ENCODE assay signal across 11 cellular contexts in genomic region chr19:9436358-9436757, GRCh38. TPM values are rescaled to one million over a fixed set of nuclear protein-coding genes. Genes with fewer than 3 reads are reported as not detected.
DNase-seq lines count a peak whose midpoint lies in the region; ATAC-seq and TF ChIP-seq lines count a peak whose summit lies in the region.
"Had no signal": no experiment of that assay in that cellular context is flagged by ENCODE, and none has a peak within 500 bp of the region (broad histone marks: within the 10 kb centered on the region; RNA-seq: fewer than 3 reads in every experiment).

No MANE protein-coding gene starts in this region.

- peak overlapping the region; percentile 99 for H3K27ac Mint-ChIP-seq in activated naive CD4-positive, alpha-beta T cell treated with anti-CD3 and anti-CD28 coated beads, Interleukin-2, amount 50 U/mL, for 24 hours
- H3K27ac Mint-ChIP-seq in stimulated activated naive B cell treated with anti-CD40 and anti-IgM and Interleukin-4, amounts not matched to agents 10 μg/mL and 1 μg/mL and 100 μg/mL, for 72 hours = peak overlapping the region; percentile 98

- no peak overlapping the region for H2AFZ ChIP-seq in fibroblast of lung (ENCODE audit: low read length)

- H3K4me1 Mint-ChIP-seq in activated naive CD4-positive, alpha-beta T cell treated with anti-CD3 and anti-CD28 coated beads, Interleukin-2, amount 50 U/mL, for 24 hours = peaks cover 41% of the 10 kb centered on the region
- H3K4me1 Mint-ChIP-seq in stimulated activated naive B cell treated with anti-CD40 and anti-IgM and Interleukin-4, amounts not matched to agents 10 μg/mL and 1 μg/mL and 100 μg/mL, for 72 hours = peaks cover 10 to 27% of the 10 kb centered on the region in 2 donors

- peaks cover 23% of the 10 kb centered on the region for H3K36me3 Mint-ChIP-seq in activated naive CD4-positive, alpha-beta T cell treated with anti-CD3 and anti-CD28 coated beads, Interleukin-2, amount 50 U/mL, for 24 hours
- H3K36me3 Mint-ChIP-seq in stimulated activated naive B cell treated with anti-CD40 and anti-IgM and Interleukin-4, amounts not matched to agents 10 μg/mL and 1 μg/mL and 100 μg/mL, for 72 hours = peaks cover 26 to 36% of the 10 kb centered on the region in 2 donors

- H3K27me3 ChIP-seq in fibroblast of lung (ENCODE audit: control insufficient read depth, insufficient read depth, low read length) (no peaks in the 10 kb centered on the region), aorta (ENCODE audit: control insufficient read depth in 1 of 2, insufficient read depth in 2 of 2, low read length in 1 of 2) (no peaks in the 10 kb centered on the region)

- no peaks in the 10 kb centered on the region for H3K79me2 ChIP-seq in fibroblast of lung (ENCODE audit: control insufficient read depth, insufficient read depth, low read length)

- TF ChIP-seq CTCF in fibroblast of lung (conservative IDR thresholded peaks at IDR 0.05 in 1 of 2, IDR thresholded peaks at IDR 0.05 in 1 of 2; ENCODE audit: low read depth in 1 of 2, low read length in 2 of 2) = no peak

- no peak for ATAC-seq in stimulated activated naive B cell treated with anti-CD40 and anti-IgM and Interleukin-4, amounts not matched to agents 10 μg/mL and 1 μg/mL and 100 μg/mL, for 72 hours (replicated peaks)
- no peak for ATAC-seq in aorta (ENCODE audit: low FRiP score)

- H3K27me3 Mint-ChIP-seq in activated naive CD4-positive, alpha-beta T cell treated with anti-CD3 and anti-CD28 coated beads, Interleukin-2, amount 50 U/mL, for 24 hours = no peaks in the 10 kb centered on the region
- H3K27me3 Mint-ChIP-seq in stimulated activated naive B cell treated with anti-CD40 and anti-IgM and Interleukin-4, amounts not matched to agents 10 μg/mL and 1 μg/mL and 100 μg/mL, for 72 hours = no peaks in the 10 kb centered on the region

- 79 to 89% methylated on average over 4 of the region's 4 CpGs for WGBS in aorta, 2 donors

- peaks cover 7% of the 10 kb centered on the region for H3K9me3 Mint-ChIP-seq in activated naive CD4-positive, alpha-beta T cell treated with anti-CD3 and anti-CD28 coated beads, Interleukin-2, amount 50 U/mL, for 24 hours
- peaks cover under 1% of the 10 kb centered on the region in 2 donors for H3K9me3 Mint-ChIP-seq in stimulated activated naive B cell treated with anti-CD40 and anti-IgM and Interleukin-4, amounts not matched to agents 10 μg/mL and 1 μg/mL and 100 μg/mL, for 72 hours

- H4K20me1 ChIP-seq in fibroblast of lung (ENCODE audit: control insufficient read depth, extremely low read depth, insufficient read depth, low read length) = no peaks in the 10 kb centered on the region

- intact Hi-C loops in aorta (cut with DNase I) = loop anchor here (10.0 kb wide), 2 partner anchors 132 to 358 kb away; partner anchors contain the start of gene ZNF699 (in 1 of the 2)

- H3K4me1 ChIP-seq in fibroblast of lung (ENCODE audit: control insufficient read depth, extremely low read depth, insufficient read depth, low read length) (no peaks in the 10 kb centered on the region), aorta (ENCODE audit: control insufficient read depth in 1 of 2, insufficient read depth in 2 of 2, low read length in 2 of 2) (no peaks in the 10 kb centered on the region)

- H3K27ac ChIP-seq in SK-N-MC (no peak overlapping the region), fibroblast of lung (ENCODE audit: insufficient read depth, low read length) (no peak overlapping the region), aorta (ENCODE audit: low read depth in 1 of 2, low read length in 2 of 2) (no peak overlapping the region)

- no peak for DNase-seq in activated naive CD4-positive, alpha-beta T cell (lab: John Stamatoyannopoulos, UW)
- DNase-seq in SK-N-MC (ENCODE audit: low read depth, low spot score) = no peak
- DNase-seq in fibroblast of lung (ENCODE audit: low read depth in 2 of 2) = no peak
- DNase-seq in stimulated activated naive B cell treated with anti-CD40 and anti-IgM and Interleukin-4, amounts not matched to agents 10 μg/mL and 1 μg/mL and 100 μg/mL, for 72 hours = no peak
- no peak for DNase-seq in SHP77 (lab: John Stamatoyannopoulos, UW)
- DNase-seq in SIG-M5 (lab: John Stamatoyannopoulos, UW) = no peak
- no peak for DNase-seq in aorta
- DNase-seq: cerebellar nuclear complex, hypothalamus, NCI-H345 had no signal

- H3K9me3 ChIP-seq in SK-N-MC (ENCODE audit: low read depth, low read length) (no peaks in the 10 kb centered on the region), fibroblast of lung (ENCODE audit: control insufficient read depth, insufficient read depth, low read depth, low read length) (no peaks in the 10 kb centered on the region), aorta (ENCODE audit: control insufficient read depth, low read length) (no peaks in the 10 kb centered on the region)

- H3K36me3 ChIP-seq in SK-N-MC (ENCODE audit: insufficient read depth, low read length) (peaks cover 25% of the 10 kb centered on the region), fibroblast of lung (ENCODE audit: control insufficient read depth, insufficient read depth, low read length) (peaks cover 2% of the 10 kb centered on the region), aorta (ENCODE audit: control insufficient read depth in 1 of 2, insufficient read depth in 2 of 2, low read length in 1 of 2) (no peaks in the 10 kb centered on the region)

- H3K4me3 Mint-ChIP-seq in activated naive CD4-positive, alpha-beta T cell treated with anti-CD3 and anti-CD28 coated beads, Interleukin-2, amount 50 U/mL, for 24 hours = peak overlapping the region; percentile 93
- peak overlapping the region; percentile 95 to 96 for H3K4me3 Mint-ChIP-seq in stimulated activated naive B cell treated with anti-CD40 and anti-IgM and Interleukin-4, amounts not matched to agents 10 μg/mL and 1 μg/mL and 100 μg/mL, for 72 hours

- H3K4me3 ChIP-seq in SK-N-MC (peak overlapping the region; percentile 78), fibroblast of lung (replicated peaks in 1 of 4; ENCODE audit: control extremely low read depth in 1 of 4, insufficient read depth in 1 of 4, low read depth in 3 of 4, low read length in 4 of 4) (peak overlapping the region; percentile 58 to 90 (median 82)), aorta (ENCODE audit: low read length in 2 of 2) (no peak overlapping the region)

- H3K4me2 ChIP-seq in fibroblast of lung (ENCODE audit: extremely low read depth, insufficient read depth, low read length) = peak overlapping the region; percentile 91

- no peak overlapping the region for H3K9ac ChIP-seq in SK-N-MC (ENCODE audit: insufficient read length)
- H3K9ac ChIP-seq in fibroblast of lung (ENCODE audit: insufficient read depth, low read length) = no peak overlapping the region

RNA-seq across cellular contexts. Expression of gene ZNF266, which starts 1.0 kb away (rescaled TPM):
- total RNA-seq in fibroblast of lung (10.0 and 10.7 TPM in 2 replicates), aorta (10 to 100 TPM; 28.2 to 35.1 TPM)
- polyA plus RNA-seq in fibroblast of lung (8.4 and 14.4 TPM in 2 replicates), aorta (10 to 100 TPM in 1 of 2 donors, 1 to 10 TPM in 1; 4.4 to 48.3 TPM)
- 6.6 and 7.3 TPM in 2 replicates for polyA plus RNA-seq in fibroblast of lung (2012)
- 0.33 and 1.5 TPM in 2 replicates for polyA minus RNA-seq in fibroblast of lung (ENCODE audit: low replicate concordance)

Comparison
In these comparisons a context has a peak if more than half of its experiments do, and no peak if none do; other contexts are left out.
1. H3K4me3 ChIP-seq: peak in SK-N-MC (single experiment) and fibroblast of lung (4 of 4); none in aorta (0 of 2).